ENCODE assay signal across 1 cellular context in the genomic region with DNA sequence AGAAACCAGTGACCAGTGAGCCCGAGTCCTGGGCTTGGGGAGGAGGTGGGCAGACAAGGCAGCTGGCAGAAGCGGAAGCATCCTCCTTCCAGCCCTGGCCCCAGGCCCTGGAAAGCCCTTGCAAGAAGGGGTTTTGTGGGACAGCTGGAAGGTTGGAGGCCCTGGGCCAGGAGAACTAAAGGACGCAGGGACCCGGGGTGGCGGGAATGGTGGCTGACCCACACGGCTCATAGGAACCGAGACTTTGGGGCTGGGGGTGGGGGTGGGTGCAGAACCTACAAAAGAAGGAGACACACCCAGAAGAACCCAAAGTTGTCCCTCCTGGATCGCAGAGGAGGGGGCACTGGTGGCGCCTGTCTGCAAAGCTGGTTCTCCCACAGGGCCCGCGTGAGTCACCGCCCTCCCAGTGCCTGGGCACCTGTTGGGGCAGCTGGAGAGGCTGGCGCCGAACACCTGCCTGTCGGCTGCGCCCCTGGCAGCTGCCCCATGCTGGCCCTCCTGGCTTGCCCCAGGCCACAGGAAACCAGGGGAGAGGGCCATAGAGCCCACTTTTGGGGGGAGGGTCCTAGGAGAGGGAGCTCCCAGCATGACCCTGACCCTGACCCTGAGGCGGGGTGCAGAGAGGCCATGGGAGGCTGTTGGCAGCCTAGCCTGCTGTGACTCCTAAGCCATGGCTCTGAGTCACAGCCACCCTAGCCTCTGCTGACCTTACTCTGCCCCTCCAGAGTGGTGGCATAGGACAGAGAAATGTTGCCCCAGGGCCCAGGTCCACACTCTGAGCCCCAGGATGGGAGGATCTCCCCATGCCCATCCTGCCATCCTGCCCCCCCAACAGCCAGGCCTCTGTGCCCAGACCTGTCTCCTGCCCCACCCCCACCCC.
TF ChIP-seq lines count a peak whose summit lies in the region.

No MANE protein-coding gene starts in this region.

TF ChIP-seq in WTC11, 78 proteins besides CTCF, POLR2A, EP300 and RAD21 (continued from another document):
- TF ChIP-seq, protein P1, sequence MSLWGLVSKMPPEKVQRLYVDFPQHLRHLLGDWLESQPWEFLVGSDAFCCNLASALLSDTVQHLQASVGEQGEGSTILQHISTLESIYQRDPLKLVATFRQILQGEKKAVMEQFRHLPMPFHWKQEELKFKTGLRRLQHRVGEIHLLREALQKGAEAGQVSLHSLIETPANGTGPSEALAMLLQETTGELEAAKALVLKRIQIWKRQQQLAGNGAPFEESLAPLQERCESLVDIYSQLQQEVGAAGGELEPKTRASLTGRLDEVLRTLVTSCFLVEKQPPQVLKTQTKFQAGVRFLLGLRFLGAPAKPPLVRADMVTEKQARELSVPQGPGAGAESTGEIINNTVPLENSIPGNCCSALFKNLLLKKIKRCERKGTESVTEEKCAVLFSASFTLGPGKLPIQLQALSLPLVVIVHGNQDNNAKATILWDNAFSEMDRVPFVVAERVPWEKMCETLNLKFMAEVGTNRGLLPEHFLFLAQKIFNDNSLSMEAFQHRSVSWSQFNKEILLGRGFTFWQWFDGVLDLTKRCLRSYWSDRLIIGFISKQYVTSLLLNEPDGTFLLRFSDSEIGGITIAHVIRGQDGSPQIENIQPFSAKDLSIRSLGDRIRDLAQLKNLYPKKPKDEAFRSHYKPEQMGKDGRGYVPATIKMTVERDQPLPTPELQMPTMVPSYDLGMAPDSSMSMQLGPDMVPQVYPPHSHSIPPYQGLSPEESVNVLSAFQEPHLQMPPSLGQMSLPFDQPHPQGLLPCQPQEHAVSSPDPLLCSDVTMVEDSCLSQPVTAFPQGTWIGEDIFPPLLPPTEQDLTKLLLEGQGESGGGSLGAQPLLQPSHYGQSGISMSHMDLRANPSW (CRISPR knock-in tag; conservative IDR thresholded peaks at IDR 0.05; ENCODE audit: low read depth) = no peak
- TF ChIP-seq TEAD1 (CRISPR knock-in tag; IDR thresholded peaks at IDR 0.05) (no peak), KAT7 (CRISPR knock-in tag; IDR thresholded peaks at IDR 0.05; ENCODE audit: borderline replicate concordance) (no peak), OVOL2 (CRISPR knock-in tag; IDR thresholded peaks at IDR 0.05; ENCODE audit: borderline replicate concordance) (no peak), NFE2L1 (CRISPR knock-in tag; IDR thresholded peaks at IDR 0.05) (no peak), CBFB (CRISPR knock-in tag; IDR thresholded peaks at IDR 0.05; ENCODE audit: low read depth) (no peak)
- TF ChIP-seq, protein P2, sequence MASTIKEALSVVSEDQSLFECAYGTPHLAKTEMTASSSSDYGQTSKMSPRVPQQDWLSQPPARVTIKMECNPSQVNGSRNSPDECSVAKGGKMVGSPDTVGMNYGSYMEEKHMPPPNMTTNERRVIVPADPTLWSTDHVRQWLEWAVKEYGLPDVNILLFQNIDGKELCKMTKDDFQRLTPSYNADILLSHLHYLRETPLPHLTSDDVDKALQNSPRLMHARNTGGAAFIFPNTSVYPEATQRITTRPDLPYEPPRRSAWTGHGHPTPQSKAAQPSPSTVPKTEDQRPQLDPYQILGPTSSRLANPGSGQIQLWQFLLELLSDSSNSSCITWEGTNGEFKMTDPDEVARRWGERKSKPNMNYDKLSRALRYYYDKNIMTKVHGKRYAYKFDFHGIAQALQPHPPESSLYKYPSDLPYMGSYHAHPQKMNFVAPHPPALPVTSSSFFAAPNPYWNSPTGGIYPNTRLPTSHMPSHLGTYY (CRISPR knock-in tag; IDR thresholded peaks at IDR 0.05) = no peak
- TF ChIP-seq, protein P3, sequence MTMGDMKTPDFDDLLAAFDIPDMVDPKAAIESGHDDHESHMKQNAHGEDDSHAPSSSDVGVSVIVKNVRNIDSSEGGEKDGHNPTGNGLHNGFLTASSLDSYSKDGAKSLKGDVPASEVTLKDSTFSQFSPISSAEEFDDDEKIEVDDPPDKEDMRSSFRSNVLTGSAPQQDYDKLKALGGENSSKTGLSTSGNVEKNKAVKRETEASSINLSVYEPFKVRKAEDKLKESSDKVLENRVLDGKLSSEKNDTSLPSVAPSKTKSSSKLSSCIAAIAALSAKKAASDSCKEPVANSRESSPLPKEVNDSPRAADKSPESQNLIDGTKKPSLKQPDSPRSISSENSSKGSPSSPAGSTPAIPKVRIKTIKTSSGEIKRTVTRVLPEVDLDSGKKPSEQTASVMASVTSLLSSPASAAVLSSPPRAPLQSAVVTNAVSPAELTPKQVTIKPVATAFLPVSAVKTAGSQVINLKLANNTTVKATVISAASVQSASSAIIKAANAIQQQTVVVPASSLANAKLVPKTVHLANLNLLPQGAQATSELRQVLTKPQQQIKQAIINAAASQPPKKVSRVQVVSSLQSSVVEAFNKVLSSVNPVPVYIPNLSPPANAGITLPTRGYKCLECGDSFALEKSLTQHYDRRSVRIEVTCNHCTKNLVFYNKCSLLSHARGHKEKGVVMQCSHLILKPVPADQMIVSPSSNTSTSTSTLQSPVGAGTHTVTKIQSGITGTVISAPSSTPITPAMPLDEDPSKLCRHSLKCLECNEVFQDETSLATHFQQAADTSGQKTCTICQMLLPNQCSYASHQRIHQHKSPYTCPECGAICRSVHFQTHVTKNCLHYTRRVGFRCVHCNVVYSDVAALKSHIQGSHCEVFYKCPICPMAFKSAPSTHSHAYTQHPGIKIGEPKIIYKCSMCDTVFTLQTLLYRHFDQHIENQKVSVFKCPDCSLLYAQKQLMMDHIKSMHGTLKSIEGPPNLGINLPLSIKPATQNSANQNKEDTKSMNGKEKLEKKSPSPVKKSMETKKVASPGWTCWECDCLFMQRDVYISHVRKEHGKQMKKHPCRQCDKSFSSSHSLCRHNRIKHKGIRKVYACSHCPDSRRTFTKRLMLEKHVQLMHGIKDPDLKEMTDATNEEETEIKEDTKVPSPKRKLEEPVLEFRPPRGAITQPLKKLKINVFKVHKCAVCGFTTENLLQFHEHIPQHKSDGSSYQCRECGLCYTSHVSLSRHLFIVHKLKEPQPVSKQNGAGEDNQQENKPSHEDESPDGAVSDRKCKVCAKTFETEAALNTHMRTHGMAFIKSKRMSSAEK (CRISPR knock-in tag; IDR thresholded peaks at IDR 0.05; ENCODE audit: borderline replicate concordance) = no peak
- TF ChIP-seq, protein P4, sequence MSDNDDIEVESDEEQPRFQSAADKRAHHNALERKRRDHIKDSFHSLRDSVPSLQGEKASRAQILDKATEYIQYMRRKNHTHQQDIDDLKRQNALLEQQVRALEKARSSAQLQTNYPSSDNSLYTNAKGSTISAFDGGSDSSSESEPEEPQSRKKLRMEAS (CRISPR knock-in tag; IDR thresholded peaks at IDR 0.05) = no peak
- TF ChIP-seq, protein P5, sequence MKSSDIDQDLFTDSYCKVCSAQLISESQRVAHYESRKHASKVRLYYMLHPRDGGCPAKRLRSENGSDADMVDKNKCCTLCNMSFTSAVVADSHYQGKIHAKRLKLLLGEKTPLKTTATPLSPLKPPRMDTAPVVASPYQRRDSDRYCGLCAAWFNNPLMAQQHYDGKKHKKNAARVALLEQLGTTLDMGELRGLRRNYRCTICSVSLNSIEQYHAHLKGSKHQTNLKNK (CRISPR knock-in tag; IDR thresholded peaks at IDR 0.05) = no peak
